Comparison of ENCODE assay signal across 27 cellular contexts in genomic region chr9:136235171-136235570, GRCh38. TPM values are rescaled to one million over a fixed set of nuclear protein-coding genes. Genes with fewer than 3 reads are reported as not detected.
"Had no signal": no experiment of that assay in that cellular context is flagged by ENCODE, and none has a peak within 500 bp of the region (broad histone marks: within the 10 kb centered on the region; RNA-seq: fewer than 3 reads in every experiment).

No MANE protein-coding gene starts in this region.

- H3K27ac Mint-ChIP-seq: dendritic cell treated with granulocyte-macrophage colony-stimulating factor and Interleukin-4, amounts not matched to agents 40 ng/mL and 50 ng/mL, for 4 days; immature natural killer cell; nephron; type B pancreatic cell had no signal

- DNase-seq: gastrocnemius medialis; immature natural killer cell; lower lobe of right lung; mesenchymal stem cell; midbrain; posterior cingulate gyrus; sigmoid colon; stimulated activated CD4-positive, alpha-beta T cell treated with anti-CD3 and anti-CD28 coated beads, Interleukin-2, amount 100 ng/mL, for 24 hours; stimulated activated CD4-positive, alpha-beta T cell treated with anti-CD3 and anti-CD28 coated beads, Interleukin-4, amount 100 ng/mL, for 4 hours; stimulated activated naive CD4-positive, alpha-beta T cell treated with Interleukin-2 at 50 U/mL for 16 hours; thyroid gland had no signal

- H3K27me3 ChIP-seq: esophagus muscularis mucosa, gastrocnemius medialis, left lung, neutrophil, right atrium auricular region, sigmoid colon, suprapubic skin, thyroid gland had no signal

- H3K4me1 ChIP-seq: sigmoid colon had no signal

- H3K4me3 Mint-ChIP-seq: dendritic cell treated with granulocyte-macrophage colony-stimulating factor and Interleukin-4, amounts not matched to agents 40 ng/mL and 50 ng/mL, for 4 days; effector memory CD8-positive, alpha-beta T cell; immature natural killer cell; nephron; type B pancreatic cell had no signal

- H3K9me3 ChIP-seq: esophagus muscularis mucosa, gastrocnemius medialis, left lung, lower lobe of right lung, neutrophil, right atrium auricular region, sigmoid colon, suprapubic skin, thyroid gland had no signal

- H3K27me3 Mint-ChIP-seq: effector memory CD8-positive, alpha-beta T cell; type B pancreatic cell had no signal

- FAIRE-seq: colon, keratinocyte, urothelium cell line had no signal

- H3K9me3 Mint-ChIP-seq: dendritic cell treated with granulocyte-macrophage colony-stimulating factor and Interleukin-4, amounts not matched to agents 40 ng/mL and 50 ng/mL, for 4 days; effector memory CD8-positive, alpha-beta T cell; immature natural killer cell; nephron; type B pancreatic cell had no signal

- H3K27ac ChIP-seq: epithelial cell of prostate, esophagus muscularis mucosa, gastrocnemius medialis, left lung, lower lobe of right lung, neutrophil, right atrium auricular region, sigmoid colon, skin epidermis, suprapubic skin, thyroid gland had no signal

- H3K4me3 ChIP-seq: esophagus muscularis mucosa, gastrocnemius medialis, left lung, lower lobe of right lung, right atrium auricular region, sigmoid colon, skin epidermis, suprapubic skin, thyroid gland had no signal

- H3K36me3 ChIP-seq: neutrophil, thyroid gland had no signal

- ATAC-seq: effector memory CD8-positive, alpha-beta T cell; gastrocnemius medialis; left lung had no signal

RNA-seq across cellular contexts. Expression of gene LHX3, which starts 30.2 kb away (rescaled TPM):
- total RNA-seq: esophagus muscularis mucosa, fibroblast of villous mesenchyme, gastrocnemius medialis, left lung, lower lobe of right lung, osteocyte, sigmoid colon, thyroid gland had no signal
- polyA plus RNA-seq: immature natural killer cell, keratinocyte, sigmoid colon had no signal
